ENCODE assay signal across 2 cellular contexts in the genomic region with DNA sequence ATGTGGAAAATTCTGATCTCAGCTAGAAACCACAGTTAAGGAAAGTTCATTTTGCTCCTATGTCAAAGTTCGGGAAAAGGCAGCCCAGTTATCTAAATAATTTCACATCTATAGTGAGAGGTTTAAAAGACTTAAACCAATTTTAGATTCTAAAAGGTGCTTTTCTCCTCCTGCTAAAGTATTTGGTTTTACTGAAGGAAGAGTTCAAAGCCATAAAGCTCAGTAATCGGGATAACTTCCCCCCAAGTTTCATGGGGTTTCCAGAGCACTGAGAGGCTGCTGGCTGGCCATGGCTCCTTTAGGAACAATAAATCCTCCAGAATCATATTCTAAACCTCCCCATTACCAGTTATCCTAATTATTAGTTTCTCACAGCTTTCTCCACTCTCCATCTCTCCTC.
TF ChIP-seq lines count a peak whose summit lies in the region.

No MANE protein-coding gene starts in this region.

TF ChIP-seq in WTC11, 78 proteins besides CTCF, POLR2A, EP300 and RAD21:
- TF ChIP-seq, protein P1, sequence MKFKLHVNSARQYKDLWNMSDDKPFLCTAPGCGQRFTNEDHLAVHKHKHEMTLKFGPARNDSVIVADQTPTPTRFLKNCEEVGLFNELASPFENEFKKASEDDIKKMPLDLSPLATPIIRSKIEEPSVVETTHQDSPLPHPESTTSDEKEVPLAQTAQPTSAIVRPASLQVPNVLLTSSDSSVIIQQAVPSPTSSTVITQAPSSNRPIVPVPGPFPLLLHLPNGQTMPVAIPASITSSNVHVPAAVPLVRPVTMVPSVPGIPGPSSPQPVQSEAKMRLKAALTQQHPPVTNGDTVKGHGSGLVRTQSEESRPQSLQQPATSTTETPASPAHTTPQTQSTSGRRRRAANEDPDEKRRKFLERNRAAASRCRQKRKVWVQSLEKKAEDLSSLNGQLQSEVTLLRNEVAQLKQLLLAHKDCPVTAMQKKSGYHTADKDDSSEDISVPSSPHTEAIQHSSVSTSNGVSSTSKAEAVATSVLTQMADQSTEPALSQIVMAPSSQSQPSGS (CRISPR knock-in tag; IDR thresholded peaks at IDR 0.05; ENCODE audit: borderline replicate concordance, low read depth) = no peak
- TF ChIP-seq ZBTB21 (CRISPR knock-in tag; IDR thresholded peaks at IDR 0.05; ENCODE audit: borderline replicate concordance) (no peak), TEAD4 (CRISPR knock-in tag; IDR thresholded peaks at IDR 0.05) (no peak), PRRX2 (CRISPR knock-in tag; IDR thresholded peaks at IDR 0.05) (no peak), IRF2 (CRISPR knock-in tag; IDR thresholded peaks at IDR 0.05; ENCODE audit: borderline replicate concordance, low read depth) (no peak), FOXK1 (CRISPR knock-in tag; IDR thresholded peaks at IDR 0.05) (no peak), RELA (CRISPR knock-in tag; IDR thresholded peaks at IDR 0.05; ENCODE audit: borderline replicate concordance) (no peak), NR1H2 (CRISPR knock-in tag; IDR thresholded peaks at IDR 0.05) (no peak), HMGA2 (CRISPR knock-in tag; IDR thresholded peaks at IDR 0.05) (no peak), JAZF1 (CRISPR knock-in tag; IDR thresholded peaks at IDR 0.05) (no peak), JUN (CRISPR knock-in tag; IDR thresholded peaks at IDR 0.05) (no peak), FOXJ3 (CRISPR knock-in tag; IDR thresholded peaks at IDR 0.05; ENCODE audit: borderline replicate concordance) (no peak)
- TF ChIP-seq, protein P2, sequence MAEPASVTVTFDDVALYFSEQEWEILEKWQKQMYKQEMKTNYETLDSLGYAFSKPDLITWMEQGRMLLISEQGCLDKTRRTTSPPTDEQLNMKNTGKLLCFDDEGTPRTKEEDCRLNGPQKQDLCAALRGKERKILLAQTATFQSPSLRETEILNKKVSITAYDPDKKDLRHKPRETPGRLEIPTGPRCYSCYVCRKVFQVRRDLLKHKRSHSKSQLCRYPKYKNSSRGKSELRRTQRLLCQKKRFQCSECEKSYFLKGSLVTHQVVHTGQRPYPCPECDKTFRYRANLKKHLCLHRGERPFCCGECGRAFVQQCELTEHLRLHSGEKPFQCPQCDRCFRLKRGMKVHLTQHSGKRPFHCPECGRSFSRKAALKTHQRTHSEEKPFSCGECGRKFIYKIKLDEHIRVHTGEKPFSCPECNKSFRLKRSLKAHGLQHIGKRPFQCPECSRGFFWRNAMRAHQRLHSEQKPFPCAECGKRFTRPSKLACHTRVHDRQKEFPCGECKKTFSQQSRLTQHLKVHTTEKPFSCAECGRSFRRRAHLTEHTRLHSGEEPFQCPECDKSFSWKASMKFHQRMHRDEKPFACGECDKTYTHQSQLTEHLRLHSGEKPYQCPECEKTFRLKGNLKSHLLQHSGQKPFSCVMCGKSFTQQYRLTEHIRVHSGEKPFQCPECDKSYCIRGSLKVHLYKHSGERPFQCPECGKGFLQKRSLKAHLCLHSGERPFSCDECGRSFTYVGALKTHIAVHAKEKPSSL (CRISPR knock-in tag; conservative IDR thresholded peaks at IDR 0.05) = no peak
- TF ChIP-seq, protein P3, sequence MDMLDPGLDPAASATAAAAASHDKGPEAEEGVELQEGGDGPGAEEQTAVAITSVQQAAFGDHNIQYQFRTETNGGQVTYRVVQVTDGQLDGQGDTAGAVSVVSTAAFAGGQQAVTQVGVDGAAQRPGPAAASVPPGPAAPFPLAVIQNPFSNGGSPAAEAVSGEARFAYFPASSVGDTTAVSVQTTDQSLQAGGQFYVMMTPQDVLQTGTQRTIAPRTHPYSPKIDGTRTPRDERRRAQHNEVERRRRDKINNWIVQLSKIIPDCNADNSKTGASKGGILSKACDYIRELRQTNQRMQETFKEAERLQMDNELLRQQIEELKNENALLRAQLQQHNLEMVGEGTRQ (CRISPR knock-in tag; IDR thresholded peaks at IDR 0.05) = no peak

TF ChIP-seq in H1, 55 proteins besides CTCF, POLR2A, EP300 and RAD21:
- TF ChIP-seq SP1 (IDR thresholded peaks at IDR 0.05; ENCODE audit: low read depth, low read length) = peak; percentile 37; the same call in 1 of the 2 replicates
- no peak for TF ChIP-seq FOSL1 (IDR thresholded peaks at IDR 0.05; ENCODE audit: insufficient read depth, low read depth, low read length)
